ENCODE assay signal across 8 cellular contexts in the genomic region with DNA sequence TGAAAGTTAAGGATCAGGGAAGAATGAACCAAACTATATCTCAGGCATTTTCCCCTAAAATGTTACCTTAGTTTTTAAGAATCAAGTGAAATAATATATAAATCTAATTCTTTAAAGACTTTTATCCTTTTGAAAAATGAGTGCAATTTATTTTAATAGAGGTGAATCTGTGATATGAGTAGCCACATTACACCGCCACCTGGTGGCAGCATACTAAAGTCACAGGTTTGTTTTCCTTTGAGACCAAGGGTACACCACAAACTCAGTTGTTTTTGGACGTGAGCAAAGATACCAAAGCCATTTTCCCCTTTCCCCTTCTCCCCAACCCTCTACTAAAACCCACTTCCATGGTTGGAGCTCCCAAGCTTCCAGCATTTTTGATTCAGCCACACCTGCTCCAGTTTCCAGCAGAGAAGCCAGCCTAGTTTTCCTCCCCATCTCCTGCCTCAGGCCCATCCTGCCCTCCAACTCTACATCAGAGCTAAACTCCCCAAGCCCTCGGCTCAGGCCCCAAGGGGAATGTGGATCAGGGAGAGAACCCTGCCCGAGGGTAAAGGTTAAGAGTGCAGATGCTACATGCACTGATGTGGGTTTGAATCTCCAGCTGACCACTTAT. TPM values are rescaled to one million over a fixed set of nuclear protein-coding genes. Genes with fewer than 3 reads are reported as not detected.
A peak's percentile ranks its signal among the peaks of the same experiment; 100 is the strongest.
DNase-seq lines count a peak whose midpoint lies in the region; ATAC-seq and TF ChIP-seq lines count a peak whose summit lies in the region.

No MANE protein-coding gene starts in this region.

- intact Hi-C loops in colonic mucosa (cut with DNase I): loop anchor here (5.0 to 10.0 kb wide), 2 partner anchors 118 to 284 kb away; a partner anchor contains a TSS

- H3K9ac ChIP-seq in colonic mucosa (ENCODE audit: low read depth in 2 of 2, low read length in 2 of 2): no peak overlapping the region

- H3K4me3 ChIP-seq in colonic mucosa: no peak overlapping the region
- H3K4me3 ChIP-seq in lung: no peak overlapping the region

- no peak overlapping the region for H3K27ac ChIP-seq in colonic mucosa
- H3K27ac ChIP-seq in lung (ENCODE audit: low read depth in 1 of 2, low read length in 1 of 2): no peak overlapping the region

- 17 to 29% methylated on average over 4 of the region's 4 CpGs for WGBS in lung, 2 donors

- H3K4me1 ChIP-seq in colonic mucosa (no peaks in the 10 kb centered on the region), lung (ENCODE audit: control insufficient read depth in 2 of 2, insufficient read depth in 2 of 2, low read length in 2 of 2) (no peaks in the 10 kb centered on the region)

- H3K9me3 ChIP-seq in colonic mucosa (no peaks in the 10 kb centered on the region), lung (ENCODE audit: control insufficient read depth in 2 of 2, insufficient read depth in 1 of 2, low read length in 1 of 2) (peaks cover 0 to 2% of the 10 kb centered on the region in 2 donors)

- ATAC-seq in lung (ENCODE audit: insufficient read depth, low FRiP score): no peak

- H3K27me3 ChIP-seq in colonic mucosa (no peaks in the 10 kb centered on the region), lung (ENCODE audit: control insufficient read depth, insufficient read depth) (no peaks in the 10 kb centered on the region)

- DNase-seq in NCI-H2081 (lab: John Stamatoyannopoulos, UW) (peak; percentile 36 to 60), NCI-H2081 treated with DMSO at 0.1 percent for 48 hours (lab: John Stamatoyannopoulos, UW) (no peak), NCI-H2107 treated with DMSO at 0.1 percent for 48 hours (lab: John Stamatoyannopoulos, UW; ENCODE audit: unreplicated experiment) (peak; percentile 62), colonic mucosa (peak; percentile 64), lung (ENCODE audit: low spot score) (peak; percentile 63), HPDE6-E6E7 (ENCODE audit: extremely low spot score) (no peak)
- DNase-seq in activated CD4-positive, alpha-beta T cell treated with anti-CD3 and anti-CD28 coated beads for 48 hours: peak; percentile 81
- DNase-seq in stimulated activated CD8-positive, alpha-beta memory T cell treated with anti-CD3 and anti-CD28 coated beads, Interleukin-15, amount 100 ng/mL, for 4 hours (ENCODE audit: low read depth in 2 of 2): peak; percentile 21 to 42

- H3K36me3 ChIP-seq in colonic mucosa (no peaks in the 10 kb centered on the region), lung (ENCODE audit: control insufficient read depth in 2 of 2, insufficient read depth in 2 of 2, low read length in 2 of 2) (no peaks in the 10 kb centered on the region)

- TF ChIP-seq CTCF in colonic mucosa (IDR thresholded peaks at IDR 0.05) (peak; percentile 90), lung (IDR thresholded peaks at IDR 0.05; ENCODE audit: control extremely low read depth, extremely low read depth) (peak; percentile 69)

RNA-seq across cellular contexts. Expression of a gene that starts 22.9 kb away (rescaled TPM):
- total RNA-seq in colonic mucosa: 10 to 100 TPM; 35.7 to 40.1 TPM
- 10 to 100 TPM; 21.1 to 23.4 TPM for total RNA-seq in lung
- 10 to 100 TPM; 15.2 to 15.5 TPM for polyA plus RNA-seq in lung

Comparison
In these comparisons a context has a peak if more than half of its experiments do, and no peak if none do; other contexts are left out.
1. DNase-seq: peak in NCI-H2081 (2 of 2), NCI-H2107 treated with DMSO at 0.1 percent for 48 hours (single experiment), activated CD4-positive, alpha-beta T cell treated with anti-CD3 and anti-CD28 coated beads for 48 hours (single experiment), colonic mucosa (single experiment), lung (single experiment) and stimulated activated CD8-positive, alpha-beta memory T cell treated with anti-CD3 and anti-CD28 coated beads, Interleukin-15, amount 100 ng/mL, for 4 hours (2 of 2); none in NCI-H2081 treated with DMSO at 0.1 percent for 48 hours (single experiment) and HPDE6-E6E7 (single experiment).